8 cellular contexts compared by ENCODE assay signal in genomic region chr5:55037046-55037771, GRCh38. TPM values are rescaled to one million over a fixed set of nuclear protein-coding genes. Genes with fewer than 3 reads are reported as not detected.
DNase-seq lines count a peak whose midpoint lies in the region; ATAC-seq lines count a peak whose summit lies in the region.
"Had no signal": no experiment of that assay in that cellular context is flagged by ENCODE, and none has a peak within 500 bp of the region (broad histone marks: within the 10 kb centered on the region; RNA-seq: fewer than 3 reads in every experiment).

No MANE protein-coding gene starts in this region.

- ATAC-seq in HG03108 (IDR thresholded peaks at IDR 0.05; ENCODE audit: unreplicated experiment): peak; percentile 54
- ATAC-seq in GM21825 (IDR thresholded peaks at IDR 0.05; ENCODE audit: unreplicated experiment): no peak
- ATAC-seq in sciatic nerve: no peak

- no peak overlapping the region for H3K27ac ChIP-seq in caudate nucleus (ENCODE audit: low read depth, low read length)
- H3K27ac ChIP-seq: coronary artery had no signal

- peak; percentile 30 for DNase-seq in activated T-cell treated with anti-CD3 and anti-CD28 coated beads for 1 hour (ENCODE audit: low read depth)
- peak; percentile 60 for DNase-seq in iPS-NIHi7 (ENCODE audit: extremely low spot score)
- peak in 5 of 6 experiments; percentile 5 to 64 (median 19) for DNase-seq in stimulated activated naive CD4-positive, alpha-beta T cell (lab: John Stamatoyannopoulos, UW)
- DNase-seq in sciatic nerve (ENCODE audit: low spot score): no peak
- DNase-seq in caudate nucleus (lab: John Stamatoyannopoulos, UW): no peak

- intact Hi-C loops in sciatic nerve (cut with DNase I): no loop called here

RNA-seq across cellular contexts. Expression of gene GZMK, which starts 13.2 kb away (rescaled TPM):
- total RNA-seq in sciatic nerve: 0.62 TPM

RNA-seq across cellular contexts. Expression of gene ESM1, which starts 51.8 kb away (rescaled TPM):
- 0.49 TPM for total RNA-seq in sciatic nerve

Comparison
In these comparisons a context has a peak if more than half of its experiments do, and no peak if none do; other contexts are left out.
1. DNase-seq: peak in activated T-cell treated with anti-CD3 and anti-CD28 coated beads for 1 hour (single experiment), iPS-NIHi7 (single experiment) and stimulated activated naive CD4-positive, alpha-beta T cell (5 of 6); none in sciatic nerve (single experiment) and caudate nucleus (0 of 61).